In genomic region chr2:139550341-139550740, GRCh38 we compare ENCODE assay signal across 9 cellular contexts.
"Had no signal": no experiment of that assay in that cellular context is flagged by ENCODE, and none has a peak within 500 bp of the region (broad histone marks: within the 10 kb centered on the region; RNA-seq: fewer than 3 reads in every experiment).

No MANE protein-coding gene starts in this region.

- H3K4me3 ChIP-seq: GM23248, GM23338, HAP-1 had no signal

- H3K9ac ChIP-seq: GM23248 had no signal

- H3K9me3 ChIP-seq: HAP-1 had no signal

- DNase-seq: GM23248, GOT3, H7, H9, HCEC 1CT, HFFc6 had no signal

- H3K4me2 ChIP-seq: GM23338 had no signal

- ATAC-seq: GM23338, HCT116 had no signal

- H3K36me3 ChIP-seq: HAP-1 had no signal

- H2AFZ ChIP-seq: GM23248, GM23338 had no signal

- H3K27ac ChIP-seq: GM23248 had no signal
